8 cellular contexts compared by ENCODE assay signal in genomic region chr5:76303917-76304316, GRCh38.
A peak's percentile ranks its signal among the peaks of the same experiment; 100 is the strongest.
DNase-seq lines count a peak whose midpoint lies in the region; ATAC-seq, FAIRE-seq and TF ChIP-seq lines count a peak whose summit lies in the region.

No MANE protein-coding gene starts in this region.

- WGBS in sigmoid colon, 2 donors = 19 to 40% methylated on average over 7 of the region's 7 CpGs

- H3K27me3 ChIP-seq in sigmoid colon = no peaks in the 10 kb centered on the region

- H3K9me3 ChIP-seq in sigmoid colon = no peaks in the 10 kb centered on the region

- in situ Hi-C loops in GM13976 (cut with MboI; ENCODE audit: low sequenced_read_pairs, unreplicated experiment) = no loop called here

- CTCF ChIA-PET in activated B cell treated with CpG ODN at 0.5 μM for 24 hours (lab: Charles Lee) = no interaction called here

- peaks cover 13% of the 10 kb centered on the region for H3K27me3 Mint-ChIP-seq in activated B cell treated with CpG ODN at 0.5 μM for 24 hours
- H3K27me3 Mint-ChIP-seq in osteocyte (ENCODE audit: unreplicated experiment) = peaks cover 11% of the 10 kb centered on the region

- ATAC-seq in HG03039 (IDR thresholded peaks at IDR 0.05; ENCODE audit: unreplicated experiment) = peak; percentile 63
- peak; percentile 61 for ATAC-seq in activated B cell treated with CpG ODN at 0.5 μM for 24 hours (ENCODE audit: low read depth)

- H3K27ac Mint-ChIP-seq in activated B cell treated with CpG ODN at 0.5 μM for 24 hours = no peak overlapping the region
- no peak overlapping the region for H3K27ac Mint-ChIP-seq in osteocyte (ENCODE audit: unreplicated experiment)

- no peak for FAIRE-seq in GM12892 (lab: Jason Lieb, UNC)

- intact Hi-C loops in activated B cell treated with CpG ODN at 0.5 μM for 24 hours (cut with micrococcal nuclease) = no loop called here
- intact Hi-C loops in sigmoid colon (cut with DNase I) = no loop called here

- H3K4me1 ChIP-seq in sigmoid colon = no peaks in the 10 kb centered on the region

- TF ChIP-seq CTCF in GM13976 (IDR thresholded peaks at IDR 0.05; ENCODE audit: borderline replicate concordance, control extremely low read depth, extremely low read depth, insufficient read depth, missing control alignments) (no peak), activated B cell treated with CpG ODN at 0.5 μM for 24 hours (IDR thresholded peaks at IDR 0.05) (no peak), sigmoid colon (IDR thresholded peaks at IDR 0.05) (no peak), osteocyte (IDR thresholded peaks at IDR 0.05) (no peak)

- POLR2A ChIA-PET in activated B cell treated with CpG ODN at 0.5 μM for 24 hours (lab: Charles Lee) = no interaction called here

- no peak for TF ChIP-seq EP300 in sigmoid colon (IDR thresholded peaks at IDR 0.05)

- no peak for TF ChIP-seq POLR2A in sigmoid colon (IDR thresholded peaks at IDR 0.05)
- TF ChIP-seq POLR2A in GM12892 (IDR thresholded peaks at IDR 0.05; ENCODE audit: low read depth, low read length) = no peak

- H3K4me3 Mint-ChIP-seq in activated B cell treated with CpG ODN at 0.5 μM for 24 hours (no peak overlapping the region), osteocyte (ENCODE audit: unreplicated experiment) (no peak overlapping the region)

- H3K4me3 ChIP-seq in sigmoid colon = no peak overlapping the region

- no peaks in the 10 kb centered on the region for H3K36me3 Mint-ChIP-seq in activated B cell treated with CpG ODN at 0.5 μM for 24 hours (ENCODE audit: low read depth)
- no peaks in the 10 kb centered on the region for H3K36me3 Mint-ChIP-seq in osteocyte (ENCODE audit: unreplicated experiment)

- H3K36me3 ChIP-seq in sigmoid colon = no peaks in the 10 kb centered on the region

- H3K27ac ChIP-seq in sigmoid colon = no peak overlapping the region

- peak; percentile 43 for DNase-seq in GM13976 (ENCODE audit: low spot score)
- no peak for DNase-seq in activated B cell treated with CpG ODN at 0.5 μM for 24 hours
- DNase-seq in kidney glomerular epithelial cell (lab: John Stamatoyannopoulos, UW) = peak; percentile 33
- no peak for DNase-seq in sigmoid colon
- DNase-seq in osteocyte (ENCODE audit: extremely low spot score, unreplicated experiment) = no peak
- no peak for DNase-seq in GM12892 (ENCODE audit: insufficient read length)
- DNase-seq in pons (ENCODE audit: low spot score) = no peak

- no peaks in the 10 kb centered on the region for H3K4me1 Mint-ChIP-seq in activated B cell treated with CpG ODN at 0.5 μM for 24 hours
- no peaks in the 10 kb centered on the region for H3K4me1 Mint-ChIP-seq in osteocyte (ENCODE audit: unreplicated experiment)

- H3K9me3 Mint-ChIP-seq in activated B cell treated with CpG ODN at 0.5 μM for 24 hours (no peaks in the 10 kb centered on the region), osteocyte (ENCODE audit: unreplicated experiment) (no peaks in the 10 kb centered on the region)

Comparison
In these comparisons a context has a peak if more than half of its experiments do, and no peak if none do; other contexts are left out.
1. DNase-seq: peak in GM13976 (single experiment) and kidney glomerular epithelial cell (single experiment); none in activated B cell treated with CpG ODN at 0.5 μM for 24 hours (single experiment), sigmoid colon (single experiment), osteocyte (single experiment), GM12892 (single experiment) and pons (single experiment).